In the genomic region with DNA sequence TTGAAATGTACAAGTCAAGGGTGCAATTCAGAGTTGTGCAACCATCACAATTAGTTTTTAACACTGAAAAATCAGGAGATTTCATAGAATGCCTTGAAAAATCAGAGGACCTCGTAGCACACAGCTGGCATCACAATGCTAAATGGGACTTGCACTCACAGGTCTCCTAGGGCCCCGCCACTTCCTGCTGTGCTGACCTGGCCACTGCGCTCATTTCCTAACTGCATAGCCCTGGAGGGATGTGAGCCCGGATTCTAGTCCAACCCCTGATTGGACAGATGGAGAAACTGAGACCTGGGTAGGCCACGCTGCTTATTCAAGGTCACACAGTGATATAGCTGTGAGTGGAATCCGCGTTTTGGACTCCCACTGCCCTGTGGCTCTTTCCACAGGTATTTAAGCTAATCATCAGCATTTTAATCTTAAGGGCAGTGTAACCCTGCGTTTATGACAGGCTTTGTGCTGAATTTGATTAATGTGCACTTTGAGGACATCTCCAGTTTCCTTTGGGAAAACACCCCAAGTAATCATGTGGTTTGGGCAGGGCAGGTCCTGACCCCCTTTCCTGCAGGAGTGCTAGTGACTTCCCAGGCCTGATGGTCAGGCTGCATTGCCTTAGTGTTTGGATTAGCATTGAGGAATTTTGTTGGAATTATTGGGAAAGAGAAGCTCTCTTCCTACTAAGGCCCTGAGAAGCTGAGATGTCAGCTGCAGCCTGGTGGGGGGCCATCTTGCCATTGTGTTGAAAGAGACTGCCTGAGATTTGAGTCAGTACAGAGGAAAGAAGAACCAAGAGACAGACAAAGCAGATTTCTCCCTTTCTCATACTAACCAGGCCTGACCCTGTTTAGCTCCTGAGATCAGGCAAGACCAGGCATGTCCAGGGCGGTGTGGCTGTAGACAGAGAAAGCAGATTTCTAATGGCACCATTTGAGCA, we compare ENCODE assay signal across 12 cellular contexts. TPM values are rescaled to one million over a fixed set of nuclear protein-coding genes. Genes with fewer than 3 reads are reported as not detected.
A peak's percentile ranks its signal among the peaks of the same experiment; 100 is the strongest.
DNase-seq lines count a peak whose midpoint lies in the region; ATAC-seq and TF ChIP-seq lines count a peak whose summit lies in the region.
"Had no signal": no experiment of that assay in that cellular context is flagged by ENCODE, and none has a peak within 500 bp of the region (broad histone marks: within the 10 kb centered on the region; RNA-seq: fewer than 3 reads in every experiment).

No MANE protein-coding gene starts in this region.

- H3K9ac ChIP-seq in HCT116 (ENCODE audit: low read length), result no peak overlapping the region
- H3K9ac ChIP-seq: parathyroid adenoma had no signal

- H3K4me1 ChIP-seq in HCT116 (ENCODE audit: control insufficient read depth in 1 of 2, insufficient read depth in 2 of 2, low read length in 2 of 2), result peaks cover 7 to 20% of the 10 kb centered on the region in 2 experiments; a peak in 3 of 4 replicates

- H3K27me3 ChIP-seq in HCT116 (ENCODE audit: insufficient read depth, low read length) (no peaks in the 10 kb centered on the region), WERI-Rb-1 (ENCODE audit: insufficient read depth, low read depth, severe bottlenecking) (no peaks in the 10 kb centered on the region), brain microvascular endothelial cell (replicated peaks) (no peaks in the 10 kb centered on the region)

- H3K4me2 ChIP-seq in HCT116 (ENCODE audit: low read length), result no peak overlapping the region

- no peaks in the 10 kb centered on the region for H3K9me3 ChIP-seq in HCT116 (ENCODE audit: control insufficient read depth in 1 of 2, insufficient read depth in 1 of 2, low read depth in 1 of 2, low read length in 2 of 2)
- H3K9me3 ChIP-seq in WERI-Rb-1 (ENCODE audit: severe bottlenecking), result peaks cover 2% of the 10 kb centered on the region

- DNase-seq in GM10266 (ENCODE audit: extremely low spot score) (peak; percentile 54), HCT116 (ENCODE audit: low read depth, low spot score) (no peak), WERI-Rb-1 (peak; percentile 68), iPS-NIHi11 (ENCODE audit: low spot score) (peak; percentile 59), OCI-M1 (lab: John Stamatoyannopoulos, UW) (no peak), brain microvascular endothelial cell (no peak)
- DNase-seq: central memory CD4-positive, alpha-beta T cell; NCI-H2081; T-helper 1 cell had no signal

- CTCF ChIA-PET in HCT116 (lab: Charles Lee), result interaction anchor here (0.8 to 4.9 kb wide), 5 partner anchors 11 to 324 kb away, joined by 3 to 113 read pairs (median 13); partner anchors contain the start of genes BOD1 and STC2

- H3K27ac ChIP-seq in HCT116 (ENCODE audit: low read depth, low read length) (no peak overlapping the region), WERI-Rb-1 (peak overlapping the region; percentile 74), brain microvascular endothelial cell (no peak overlapping the region)
- H3K27ac ChIP-seq: parathyroid adenoma had no signal

- H3K36me3 ChIP-seq in HCT116 (ENCODE audit: control insufficient read depth in 1 of 2, insufficient read depth in 2 of 2, low read length in 2 of 2) (no peaks in the 10 kb centered on the region), WERI-Rb-1 (no peaks in the 10 kb centered on the region), brain microvascular endothelial cell (replicated peaks) (no peaks in the 10 kb centered on the region)

- RAD21 ChIA-PET in HCT116 (lab: Charles Lee; ENCODE audit: low non-redundant PET in 1 of 2, low total read pairs in 2 of 2, uncharacterized antibody in 2 of 2, unreplicated experiment in 2 of 2), result interaction anchor here (2.6 to 3.4 kb wide), 2 partner anchors 39 kb away, joined by 15 to 27 read pairs; no protein-coding TSS in a partner anchor

- TF ChIP-seq CTCF in GM10266 (IDR thresholded peaks at IDR 0.05; ENCODE audit: control insufficient read depth, insufficient read depth, low read depth, missing control alignments), result no peak
- no peak for TF ChIP-seq CTCF in HCT116 (IDR thresholded peaks at IDR 0.05 in 2 of 3, conservative IDR thresholded peaks at IDR 0.05 in 1 of 3; ENCODE audit: borderline replicate concordance in 1 of 3, insufficient read depth in 1 of 3, low read depth in 2 of 3, low read length in 2 of 3)
- no peak for TF ChIP-seq CTCF in WERI-Rb-1 (IDR thresholded peaks at IDR 0.05; ENCODE audit: low read depth, low read length)
- TF ChIP-seq CTCF in brain microvascular endothelial cell (IDR thresholded peaks at IDR 0.05; ENCODE audit: low read depth, low read length, missing control alignments), result no peak

- no peak for ATAC-seq in HCT116
- no peak for ATAC-seq in GM18873 (IDR thresholded peaks at IDR 0.05; ENCODE audit: low FRiP score, unreplicated experiment)
- ATAC-seq in GM19455 (IDR thresholded peaks at IDR 0.05; ENCODE audit: unreplicated experiment), result no peak

- no TSS peak for BruUV-seq in HCT116 (replicated peaks; lab: Mats Ljungman, UMichigan)

- H3K9me2 ChIP-seq in HCT116 (ENCODE audit: insufficient read depth), result no peaks in the 10 kb centered on the region

- no peak overlapping the region for H3K4me3 ChIP-seq in HCT116 (replicated peaks in 1 of 2; ENCODE audit: low read depth in 1 of 2, low read length in 2 of 2)
- H3K4me3 ChIP-seq in WERI-Rb-1 (ENCODE audit: low read depth, low read length), result no peak overlapping the region
- H3K4me3 ChIP-seq in brain microvascular endothelial cell (ENCODE audit: low read depth, low read length), result no peak overlapping the region

- peak overlapping the region; percentile 23 for H2AFZ ChIP-seq in HCT116 (ENCODE audit: low read depth, low read length, poor library complexity, severe bottlenecking)
- H2AFZ ChIP-seq: parathyroid adenoma had no signal

- no peaks in the 10 kb centered on the region for H4K20me1 ChIP-seq in HCT116 (ENCODE audit: insufficient read depth)

- no peak for TF ChIP-seq RAD21 in HCT116 (IDR thresholded peaks at IDR 0.05; ENCODE audit: low read depth)

- TF ChIP-seq POLR2A in HCT116 (IDR thresholded peaks at IDR 0.05; ENCODE audit: borderline replicate concordance, extremely low read depth, insufficient read depth, insufficient read length), result no peak

- no peaks in the 10 kb centered on the region for H3K79me2 ChIP-seq in HCT116 (ENCODE audit: insufficient read depth, low read length)
- H3K79me2 ChIP-seq: parathyroid adenoma had no signal

- intact Hi-C loops in HCT116 (cut with micrococcal nuclease), result loop anchor here (5.0 kb wide), 1 partner anchor 680 kb away; no protein-coding TSS in a partner anchor

- POLR2A ChIA-PET in HCT116 (lab: Charles Lee), result interaction anchor here (6.4 kb wide), 1 partner anchor 38 kb away, joined by 67 read pairs; the partner anchor contains the start of gene STC2

- in situ Hi-C loops in brain microvascular endothelial cell (cut with HindIII; ENCODE audit: low pct_ligation_motif_present, low sequenced_read_pairs), result no loop called here

TF ChIP-seq in HCT116, 20 proteins besides CTCF, POLR2A, EP300 and RAD21:
- TF ChIP-seq ZNF274 (IDR thresholded peaks at IDR 0.05; ENCODE audit: low read depth, low read length) (no peak), TCF7L2 (IDR thresholded peaks at IDR 0.05; ENCODE audit: borderline replicate concordance, extremely low read depth, insufficient read depth, insufficient read length) (no peak), CBX3 (IDR thresholded peaks at IDR 0.05; ENCODE audit: low read depth) (no peak), JUND (IDR thresholded peaks at IDR 0.05) (no peak), SP1 (IDR thresholded peaks at IDR 0.05; ENCODE audit: low read depth) (no peak), EZH2 (IDR thresholded peaks at IDR 0.05) (no peak), SRF (IDR thresholded peaks at IDR 0.05; ENCODE audit: low read depth) (no peak), CEBPB (IDR thresholded peaks at IDR 0.05; ENCODE audit: low read depth) (no peak), MAX (IDR thresholded peaks at IDR 0.05) (no peak), ZFX (IDR thresholded peaks at IDR 0.05) (no peak)
- TF ChIP-seq, protein P1, sequence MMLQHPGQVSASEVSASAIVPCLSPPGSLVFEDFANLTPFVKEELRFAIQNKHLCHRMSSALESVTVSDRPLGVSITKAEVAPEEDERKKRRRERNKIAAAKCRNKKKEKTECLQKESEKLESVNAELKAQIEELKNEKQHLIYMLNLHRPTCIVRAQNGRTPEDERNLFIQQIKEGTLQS (IDR thresholded peaks at IDR 0.05), result no peak

RNA-seq across cellular contexts. Expression of gene STC2, which starts 36.2 kb away (rescaled TPM):
- total RNA-seq in HCT116 (2021; ENCODE audit: unreplicated experiment), result 97.3 TPM
- 177 and 214 TPM in 2 replicates for polyA plus RNA-seq in HCT116 (2012)

RNA-seq across cellular contexts. Expression of gene NKX2-5, which starts 57.0 kb away (rescaled TPM):
- not detected for total RNA-seq in HCT116 (2021; ENCODE audit: unreplicated experiment)
- polyA plus RNA-seq in HCT116 (2012), result not detected in 2 replicates

Comparison
In these comparisons a context has a peak if more than half of its experiments do, and no peak if none do; other contexts are left out.
1. DNase-seq: peak in GM10266 (single experiment), WERI-Rb-1 (single experiment) and iPS-NIHi11 (single experiment); none in HCT116 (single experiment), OCI-M1 (single experiment) and brain microvascular endothelial cell (single experiment).